ENCODE assay signal across 2 cellular contexts in the genomic region with DNA sequence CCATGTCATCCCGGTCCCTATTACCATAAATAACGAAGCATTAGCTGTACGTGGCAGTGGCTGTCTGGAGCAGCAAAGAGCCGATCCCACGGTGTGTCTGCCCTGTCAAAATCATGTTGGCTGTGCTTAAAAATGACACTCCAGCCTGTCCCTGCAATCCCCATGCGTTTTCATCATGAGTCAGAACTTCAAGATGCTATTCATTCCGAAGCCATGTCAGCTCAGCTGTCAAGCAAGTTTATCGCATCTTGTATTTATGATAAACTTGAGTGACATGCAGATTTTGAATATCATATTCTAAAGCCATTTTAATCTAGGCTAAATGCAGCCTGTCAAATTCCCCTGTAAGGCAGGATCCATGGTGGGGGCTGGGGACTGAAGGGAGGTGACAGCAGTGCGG.
TF ChIP-seq lines count a peak whose summit lies in the region.

No MANE protein-coding gene starts in this region.

TF ChIP-seq in HepG2, 621 proteins besides CTCF, POLR2A, EP300 and RAD21 (continued from another document):
- TF ChIP-seq SIX1 (CRISPR knock-in tag; IDR thresholded peaks at IDR 0.05; ENCODE audit: borderline replicate concordance) = no peak
- no peak for TF ChIP-seq CHD4 (IDR thresholded peaks at IDR 0.05; ENCODE audit: borderline replicate concordance, low read length)
- TF ChIP-seq HNF4G (IDR thresholded peaks at IDR 0.05; ENCODE audit: borderline replicate concordance, low read depth, low read length) = no peak
- TF ChIP-seq HNF4G (CRISPR knock-in tag; IDR thresholded peaks at IDR 0.05; ENCODE audit: borderline replicate concordance, low read depth) = no peak
- TF ChIP-seq, protein P1, sequence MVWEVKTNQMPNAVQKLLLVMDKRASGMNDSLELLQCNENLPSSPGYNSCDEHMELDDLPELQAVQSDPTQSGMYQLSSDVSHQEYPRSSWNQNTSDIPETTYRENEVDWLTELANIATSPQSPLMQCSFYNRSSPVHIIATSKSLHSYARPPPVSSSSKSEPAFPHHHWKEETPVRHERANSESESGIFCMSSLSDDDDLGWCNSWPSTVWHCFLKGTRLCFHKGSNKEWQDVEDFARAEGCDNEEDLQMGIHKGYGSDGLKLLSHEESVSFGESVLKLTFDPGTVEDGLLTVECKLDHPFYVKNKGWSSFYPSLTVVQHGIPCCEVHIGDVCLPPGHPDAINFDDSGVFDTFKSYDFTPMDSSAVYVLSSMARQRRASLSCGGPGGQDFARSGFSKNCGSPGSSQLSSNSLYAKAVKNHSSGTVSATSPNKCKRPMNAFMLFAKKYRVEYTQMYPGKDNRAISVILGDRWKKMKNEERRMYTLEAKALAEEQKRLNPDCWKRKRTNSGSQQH (CRISPR knock-in tag; IDR thresholded peaks at IDR 0.05; ENCODE audit: low read depth) = no peak
- no peak for TF ChIP-seq SMARCE1 (IDR thresholded peaks at IDR 0.05; ENCODE audit: borderline replicate concordance)
- no peak for TF ChIP-seq MBNL3 (CRISPR knock-in tag; conservative IDR thresholded peaks at IDR 0.05)
- TF ChIP-seq RNF2 (conservative IDR thresholded peaks at IDR 0.05; ENCODE audit: low read depth) = no peak
- TF ChIP-seq SNAPC2 (CRISPR knock-in tag; IDR thresholded peaks at IDR 0.05) = no peak
- no peak for TF ChIP-seq GABPA (IDR thresholded peaks at IDR 0.05; ENCODE audit: low read depth, low read length)
- TF ChIP-seq GABPA (CRISPR knock-in tag; IDR thresholded peaks at IDR 0.05; ENCODE audit: low read depth) = no peak
- TF ChIP-seq, protein P2, sequence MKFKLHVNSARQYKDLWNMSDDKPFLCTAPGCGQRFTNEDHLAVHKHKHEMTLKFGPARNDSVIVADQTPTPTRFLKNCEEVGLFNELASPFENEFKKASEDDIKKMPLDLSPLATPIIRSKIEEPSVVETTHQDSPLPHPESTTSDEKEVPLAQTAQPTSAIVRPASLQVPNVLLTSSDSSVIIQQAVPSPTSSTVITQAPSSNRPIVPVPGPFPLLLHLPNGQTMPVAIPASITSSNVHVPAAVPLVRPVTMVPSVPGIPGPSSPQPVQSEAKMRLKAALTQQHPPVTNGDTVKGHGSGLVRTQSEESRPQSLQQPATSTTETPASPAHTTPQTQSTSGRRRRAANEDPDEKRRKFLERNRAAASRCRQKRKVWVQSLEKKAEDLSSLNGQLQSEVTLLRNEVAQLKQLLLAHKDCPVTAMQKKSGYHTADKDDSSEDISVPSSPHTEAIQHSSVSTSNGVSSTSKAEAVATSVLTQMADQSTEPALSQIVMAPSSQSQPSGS (CRISPR knock-in tag; IDR thresholded peaks at IDR 0.05) = no peak

TF ChIP-seq in K562, 482 proteins besides CTCF, POLR2A, EP300 and RAD21 (continued from another document):
- no peak for TF ChIP-seq HDAC6 (IDR thresholded peaks at IDR 0.05; ENCODE audit: low read depth, low read length)
- TF ChIP-seq MAFK (IDR thresholded peaks at IDR 0.05; ENCODE audit: low read length) = no peak
- peak; percentile 31 for TF ChIP-seq FOSL1 (tag; conservative IDR thresholded peaks at IDR 0.05)
- TF ChIP-seq PRMT5 (CRISPR knock-in tag; IDR thresholded peaks at IDR 0.05) = no peak
- no peak for TF ChIP-seq SETDB1 (IDR thresholded peaks at IDR 0.05; ENCODE audit: low read length)
- TF ChIP-seq PML (IDR thresholded peaks at IDR 0.05; ENCODE audit: low read length) = no peak
- no peak for TF ChIP-seq FOXA1 (IDR thresholded peaks at IDR 0.05; ENCODE audit: borderline replicate concordance)
- TF ChIP-seq HSF4 (CRISPR knock-in tag; IDR thresholded peaks at IDR 0.05; ENCODE audit: borderline replicate concordance) = no peak
- TF ChIP-seq, protein P3, sequence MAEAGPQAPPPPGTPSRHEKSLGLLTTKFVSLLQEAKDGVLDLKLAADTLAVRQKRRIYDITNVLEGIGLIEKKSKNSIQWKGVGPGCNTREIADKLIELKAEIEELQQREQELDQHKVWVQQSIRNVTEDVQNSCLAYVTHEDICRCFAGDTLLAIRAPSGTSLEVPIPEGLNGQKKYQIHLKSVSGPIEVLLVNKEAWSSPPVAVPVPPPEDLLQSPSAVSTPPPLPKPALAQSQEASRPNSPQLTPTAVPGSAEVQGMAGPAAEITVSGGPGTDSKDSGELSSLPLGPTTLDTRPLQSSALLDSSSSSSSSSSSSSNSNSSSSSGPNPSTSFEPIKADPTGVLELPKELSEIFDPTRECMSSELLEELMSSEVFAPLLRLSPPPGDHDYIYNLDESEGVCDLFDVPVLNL (CRISPR knock-in tag; IDR thresholded peaks at IDR 0.05; ENCODE audit: low read depth) = no peak
- no peak for TF ChIP-seq SIX5 (IDR thresholded peaks at IDR 0.05; ENCODE audit: borderline replicate concordance in 1 of 2, insufficient read depth in 1 of 2, low read depth in 1 of 2, low read length in 2 of 2)
- TF ChIP-seq BHLHE40 (IDR thresholded peaks at IDR 0.05; ENCODE audit: low read length) = no peak
- no peak for TF ChIP-seq JUNB (CRISPR knock-in tag; conservative IDR thresholded peaks at IDR 0.05)
- no peak for TF ChIP-seq NCOA4 (IDR thresholded peaks at IDR 0.05; ENCODE audit: partially characterized antibody)
- TF ChIP-seq, protein P4, sequence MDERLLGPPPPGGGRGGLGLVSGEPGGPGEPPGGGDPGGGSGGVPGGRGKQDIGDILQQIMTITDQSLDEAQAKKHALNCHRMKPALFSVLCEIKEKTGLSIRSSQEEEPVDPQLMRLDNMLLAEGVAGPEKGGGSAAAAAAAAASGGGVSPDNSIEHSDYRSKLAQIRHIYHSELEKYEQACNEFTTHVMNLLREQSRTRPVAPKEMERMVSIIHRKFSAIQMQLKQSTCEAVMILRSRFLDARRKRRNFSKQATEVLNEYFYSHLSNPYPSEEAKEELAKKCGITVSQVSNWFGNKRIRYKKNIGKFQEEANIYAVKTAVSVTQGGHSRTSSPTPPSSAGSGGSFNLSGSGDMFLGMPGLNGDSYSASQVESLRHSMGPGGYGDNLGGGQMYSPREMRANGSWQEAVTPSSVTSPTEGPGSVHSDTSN (CRISPR knock-in tag; IDR thresholded peaks at IDR 0.05; ENCODE audit: low read depth) = no peak
- TF ChIP-seq, protein P4 (tag; conservative IDR thresholded peaks at IDR 0.05; ENCODE audit: low read depth) = peak; percentile 86
- no peak for TF ChIP-seq PHF21A (IDR thresholded peaks at IDR 0.05; ENCODE audit: borderline replicate concordance, low read depth)
- TF ChIP-seq MEIS2 (IDR thresholded peaks at IDR 0.05; ENCODE audit: partially characterized antibody) = peak; percentile 67
